9 cellular contexts compared by ENCODE assay signal in the genomic region with DNA sequence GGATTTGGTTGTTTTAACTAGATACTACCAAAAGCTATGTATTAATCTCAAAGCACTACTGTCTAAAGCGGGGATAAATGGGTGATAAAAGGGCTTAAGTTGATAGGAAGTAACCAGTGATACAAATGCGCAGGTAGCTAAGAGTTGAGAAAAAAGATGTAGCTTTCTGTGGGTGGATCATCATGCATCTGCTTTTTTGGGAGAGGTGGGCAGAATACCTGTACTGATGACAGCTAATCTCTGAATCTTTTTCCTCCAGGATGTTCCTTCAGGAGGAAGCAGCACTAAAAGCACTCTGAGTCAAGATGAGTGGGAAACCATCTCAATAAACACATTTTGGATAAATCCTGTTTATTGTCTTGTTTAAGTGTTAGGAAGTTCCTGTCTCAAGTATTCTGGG. TPM values are rescaled to one million over a fixed set of nuclear protein-coding genes. Genes with fewer than 3 reads are reported as not detected.
A peak's percentile ranks its signal among the peaks of the same experiment; 100 is the strongest.
DNase-seq lines count a peak whose midpoint lies in the region; ATAC-seq, FAIRE-seq and TF ChIP-seq lines count a peak whose summit lies in the region.
"Had no signal": no experiment of that assay in that cellular context is flagged by ENCODE, and none has a peak within 500 bp of the region (broad histone marks: within the 10 kb centered on the region; RNA-seq: fewer than 3 reads in every experiment).

No MANE protein-coding gene starts in this region.

- no peak overlapping the region for H2BK20ac ChIP-seq in H1 (ENCODE audit: low read length)

- H3K23me2 ChIP-seq in H1 (ENCODE audit: low read depth, low read length) = peaks cover 9% of the 10 kb centered on the region

- no peak overlapping the region for H2AK5ac ChIP-seq in H1 (ENCODE audit: low read depth, low read length)

- peaks cover 8% of the 10 kb centered on the region; the same call in 1 of the 2 replicates for H3K79me2 ChIP-seq in OCI-LY1 (ENCODE audit: insufficient read depth, low read length)
- peaks cover 0 to 19% of the 10 kb centered on the region in 2 experiments; a peak in 3 of 4 replicates for H3K79me2 ChIP-seq in H1 (ENCODE audit: control insufficient read depth in 1 of 2, insufficient read depth in 2 of 2, low read length in 2 of 2)

- H3K23ac ChIP-seq in H1 (ENCODE audit: insufficient read length) = no peak overlapping the region

- CTCF ChIA-PET in CD4-positive, alpha-beta memory T cell (lab: Charles Lee; ENCODE audit: partially characterized antibody) = interaction anchor here (1.3 to 11.0 kb wide), 5 partner anchors 14 to 343 kb away, joined by 3 to 169 read pairs (median 6); a partner anchor contains a TSS
- CTCF ChIA-PET in H1 (lab: Charles Lee; ENCODE audit: partially characterized antibody) = interaction anchor here (1.2 kb wide), 1 partner anchor 8 kb away, joined by 5 read pairs; no protein-coding TSS in a partner anchor

- ATAC-seq in HG02884 (IDR thresholded peaks at IDR 0.05; ENCODE audit: unreplicated experiment) = no peak

- no peak overlapping the region for H4K91ac ChIP-seq in H1 (replicated peaks; ENCODE audit: insufficient read length, low read length)

- TF ChIP-seq POLR2A in H1 (IDR thresholded peaks at IDR 0.05; ENCODE audit: control extremely low read depth in 1 of 2, low read depth in 2 of 2, low read length in 2 of 2) = no peak; a peak in 2 of 3 replicates

- peak overlapping the region; percentile 93 to 100 (median 100) for H3K27ac Mint-ChIP-seq in CD4-positive, alpha-beta memory T cell

- H3K9ac ChIP-seq in OCI-LY1 (ENCODE audit: low read length) (peak overlapping the region; percentile 89), H1 (replicated peaks in 1 of 4; ENCODE audit: extremely low read depth in 1 of 4, low read depth in 3 of 4, low read length in 3 of 4) (peak overlapping the region in 2 of 4 experiments; percentile 2 to 98; a peak in 2 of 7 replicates)

- no peak for FAIRE-seq in H1 (lab: Jason Lieb, UNC)

- intact Hi-C loops in CD4-positive, alpha-beta memory T cell (cut with micrococcal nuclease) = loop anchor here (2.0 kb wide), 2 partner anchors 191 to 359 kb away; no protein-coding TSS in a partner anchor

- H3K56ac ChIP-seq in H1 (replicated peaks; ENCODE audit: insufficient read length, low read depth, low read length) = no peak overlapping the region

- H3K36me3 ChIP-seq in CD4-positive, alpha-beta memory T cell (ENCODE audit: insufficient read depth, low read length) = peaks cover 15% of the 10 kb centered on the region
- H3K36me3 ChIP-seq in OCI-LY1 (ENCODE audit: insufficient read depth, low read length) (peaks cover 51% of the 10 kb centered on the region), H1 (ENCODE audit: control insufficient read depth in 2 of 4, insufficient read depth in 4 of 4, low read length in 3 of 4) (peaks cover 14 to 45% (median 28%) of the 10 kb centered on the region in 4 experiments), neutrophil (peaks cover 33% of the 10 kb centered on the region)

- TF ChIP-seq RAD21 in H1 (IDR thresholded peaks at IDR 0.05 in 1 of 2, conservative IDR thresholded peaks at IDR 0.05 in 1 of 2; ENCODE audit: low read depth in 2 of 2, low read length in 2 of 2) = no peak

- H4K5ac ChIP-seq in H1 (ENCODE audit: insufficient read length, low read depth, low read length) = no peak overlapping the region

- no peak for TF ChIP-seq EP300 in H1 (IDR thresholded peaks at IDR 0.05; ENCODE audit: borderline replicate concordance in 1 of 2, low read depth in 2 of 2, low read length in 2 of 2)

- 91% methylated on average over 2 of the region's 2 CpGs; no CpG with 5 or more reads in 1 of the 2 experiments for WGBS in H1 (ENCODE audit: extremely low coverage in 1 of 2, insufficient coverage in 1 of 2, insufficient read length in 1 of 2, insufficient replicate concordance in 2 of 2, low coverage in 1 of 2, low lambda C conversion rate in 2 of 2, missing lambda C conversion rate in 1 of 2), 2 experiments

- peak overlapping the region; percentile 93 for H3K27ac ChIP-seq in CD4-positive, alpha-beta memory T cell (ENCODE audit: low read depth, low read length)
- H3K27ac ChIP-seq in OCI-LY1 (ENCODE audit: low read depth, low read length, poor library complexity, severe bottlenecking) = peak overlapping the region; percentile 70
- peak overlapping the region; percentile 59; the same call in 1 of the 2 replicates for H3K27ac ChIP-seq in H1 (ENCODE audit: low read depth, low read length)
- peak overlapping the region; percentile 93 for H3K27ac ChIP-seq in neutrophil

- H3K27me3 ChIP-seq in CD4-positive, alpha-beta memory T cell (ENCODE audit: insufficient read depth, low read length) = no peaks in the 10 kb centered on the region
- no peaks in the 10 kb centered on the region for H3K27me3 ChIP-seq in OCI-LY1 (ENCODE audit: insufficient read depth, low read length)
- H3K27me3 ChIP-seq in H1 (replicated peaks in 1 of 4; ENCODE audit: control insufficient read depth in 3 of 4, extremely low read depth in 1 of 4, insufficient read depth in 3 of 4, low read length in 3 of 4) = no peaks in the 10 kb centered on the region
- no peaks in the 10 kb centered on the region for H3K27me3 ChIP-seq in neutrophil

- no peak overlapping the region for H3K4ac ChIP-seq in H1 (replicated peaks; ENCODE audit: insufficient read length, low read depth, low read length)

- H3K79me1 ChIP-seq in H1 (ENCODE audit: low read depth, low read length) = no peaks in the 10 kb centered on the region

- H4K8ac ChIP-seq in H1 (ENCODE audit: extremely low read depth, insufficient read depth, low read length) = no peak overlapping the region

- no peak for DNase-seq in CD4-positive, alpha-beta memory T cell
- DNase-seq in H1 (ENCODE audit: low read depth in 1 of 2, low spot score in 2 of 2) = no peak
- DNase-seq in NCI-H2081 (lab: John Stamatoyannopoulos, UW) = no peak
- DNase-seq in NCI-H1694 treated with DMSO at 0.1 percent for 48 hours (lab: John Stamatoyannopoulos, UW) = no peak
- DNase-seq in NCI-H2227 (lab: John Stamatoyannopoulos, UW; ENCODE audit: unreplicated experiment) = no peak
- DNase-seq: amygdala had no signal

- H3K27me3 Mint-ChIP-seq in CD4-positive, alpha-beta memory T cell = no peaks in the 10 kb centered on the region

- H2BK120ac ChIP-seq in H1 (replicated peaks; ENCODE audit: low read depth, low read length) = no peak overlapping the region

- H2BK5ac ChIP-seq in H1 (ENCODE audit: low read depth, low read length) = no peak overlapping the region

- H3K18ac ChIP-seq in H1 (ENCODE audit: extremely low read depth, low read length) = no peak overlapping the region

- no peak overlapping the region for H3K14ac ChIP-seq in H1 (ENCODE audit: insufficient read length)

- H3K4me2 ChIP-seq in OCI-LY1 (ENCODE audit: low read length) (peak overlapping the region; percentile 85), H1 (ENCODE audit: insufficient read depth in 1 of 2, low read depth in 2 of 2, low read length in 2 of 2) (peak overlapping the region; percentile 75 to 91)

- POLR2A ChIA-PET in CD4-positive, alpha-beta memory T cell (lab: Charles Lee; ENCODE audit: partially characterized antibody) = interaction anchor here (0.6 to 8.0 kb wide), 18 partner anchors 9 to 358 kb away, joined by 3 to 164 read pairs (median 21); a partner anchor contains a TSS
- POLR2A ChIA-PET in H1 (lab: Charles Lee; ENCODE audit: partially characterized antibody) = interaction anchor here (0.7 to 13.2 kb wide), 30 partner anchors 10 to 315 kb away, joined by 3 to 454 read pairs (median 12); a partner anchor contains a TSS

- peaks cover 9% of the 10 kb centered on the region for H3F3A ChIP-seq in OCI-LY1 (ENCODE audit: insufficient read depth, low read length)

- TF ChIP-seq CTCF in OCI-LY1 (IDR thresholded peaks at IDR 0.05; ENCODE audit: low read length) = no peak
- TF ChIP-seq CTCF in H1 (IDR thresholded peaks at IDR 0.05; ENCODE audit: control extremely low read depth in 1 of 3, insufficient read depth in 1 of 3, low read depth in 1 of 3, low read length in 3 of 3) = no peak
- TF ChIP-seq CTCF in neutrophil (IDR thresholded peaks at IDR 0.05) = no peak

- peaks cover 29 to 41% of the 10 kb centered on the region in 2 donors for H3K36me3 Mint-ChIP-seq in CD4-positive, alpha-beta memory T cell

- no peaks in the 10 kb centered on the region for H3K9me3 ChIP-seq in CD4-positive, alpha-beta memory T cell (ENCODE audit: control insufficient read depth in 1 of 2, low read length in 2 of 2)
- no peaks in the 10 kb centered on the region for H3K9me3 ChIP-seq in OCI-LY1 (ENCODE audit: low read length)
- peaks cover 0 to 3% of the 10 kb centered on the region in 2 experiments; a peak in 1 of 4 replicates for H3K9me3 ChIP-seq in H1 (ENCODE audit: insufficient read depth in 2 of 2, low read depth in 1 of 2, low read length in 1 of 2)
- no peaks in the 10 kb centered on the region for H3K9me3 ChIP-seq in neutrophil

- peaks cover 36% of the 10 kb centered on the region for H3K4me1 ChIP-seq in CD4-positive, alpha-beta memory T cell (ENCODE audit: insufficient read depth, low read length)
- H3K4me1 ChIP-seq in OCI-LY1 (ENCODE audit: insufficient read depth, low read length, severe bottlenecking) (peaks cover 35% of the 10 kb centered on the region), H1 (replicated peaks in 1 of 4; ENCODE audit: control insufficient read depth in 3 of 4, insufficient read depth in 4 of 4, low read length in 3 of 4) (peaks cover 0 to 8% (median 3%) of the 10 kb centered on the region in 4 experiments; a peak in 4 of 7 replicates), neutrophil (ENCODE audit: control insufficient read depth in 1 of 2, insufficient read depth in 1 of 2, low read depth in 1 of 2, low read length in 1 of 2) (peaks cover 23% of the 10 kb centered on the region in 2 experiments)

- peaks cover 19 to 38% (median 29%) of the 10 kb centered on the region in 4 donors for H3K4me1 Mint-ChIP-seq in CD4-positive, alpha-beta memory T cell

- no peak overlapping the region for H2BK12ac ChIP-seq in H1 (ENCODE audit: low read depth, low read length)

- H3K9me2 ChIP-seq in OCI-LY1 (ENCODE audit: low read depth, low read length) = no peaks in the 10 kb centered on the region

- H4K20me1 ChIP-seq in OCI-LY1 (ENCODE audit: insufficient read depth, low read length) (no peaks in the 10 kb centered on the region), H1 (replicated peaks in 1 of 2; ENCODE audit: control insufficient read depth in 1 of 2, insufficient read depth in 2 of 2, low read length in 2 of 2) (peaks cover 0 to 8% of the 10 kb centered on the region in 2 experiments)

- H2AFZ ChIP-seq in OCI-LY1 (ENCODE audit: low read length) (no peak overlapping the region), H1 (ENCODE audit: low read length) (no peak overlapping the region)

- peaks cover 0 to 6% (median 0%) of the 10 kb centered on the region in 8 donors for H3K9me3 Mint-ChIP-seq in CD4-positive, alpha-beta memory T cell

- H3K4me3 Mint-ChIP-seq in CD4-positive, alpha-beta memory T cell = peak overlapping the region; percentile 94 to 99 (median 98)

- peak overlapping the region in 1 of 2 donors; percentile 92 for H3K4me3 ChIP-seq in CD4-positive, alpha-beta memory T cell (ENCODE audit: low read length in 2 of 2)
- H3K4me3 ChIP-seq in OCI-LY1 (ENCODE audit: low read depth, low read length, poor library complexity, severe bottlenecking) = peak overlapping the region; percentile 87
- peak overlapping the region; percentile 78 to 95 (median 87); a peak in 7 of 8 replicates for H3K4me3 ChIP-seq in H1 (ENCODE audit: extremely low read depth in 1 of 4, insufficient read depth in 2 of 4, low read depth in 3 of 4, low read length in 4 of 4)
- no peak overlapping the region for H3K4me3 ChIP-seq in neutrophil (ENCODE audit: low read depth in 1 of 2, low read length in 1 of 2)

- no peak overlapping the region for H2BK15ac ChIP-seq in H1 (ENCODE audit: low read length)

RNA-seq across cellular contexts. Expression of a gene that starts 1.2 kb away (rescaled TPM):
- total RNA-seq in CD4-positive, alpha-beta memory T cell = 1,000 to 10,000 TPM; 6,785 to 7,292 TPM
- over 10,000 TPM; 16,816 to 21,324 TPM for polyA plus RNA-seq in CD4-positive, alpha-beta memory T cell
- 1,810 and 1,941 TPM in 2 replicates for total RNA-seq in H1 (2021; fragmentation: NEBNext Ultra II Directional; extraction: Animal tissue kit (Norgen Biotek cat#: 25700))
- polyA plus RNA-seq in H1 (2011; rRNA removed) = 2,224 and 3,155 TPM in 2 replicates
- polyA plus RNA-seq in H1 (2011; cell fraction: cytosol; rRNA removed) = 4,692 TPM
- polyA plus RNA-seq in H1 (2011; cell fraction: nucleus; rRNA removed) = 5,167 TPM
- polyA plus RNA-seq in H1 (2012, experiment 1 of 2) = 4,703 to 8,550 TPM (median 6,191 TPM) in 4 replicates
- 13,487 TPM for polyA plus RNA-seq in H1 (2012, experiment 2 of 2)
- 16,276 TPM for polyA plus RNA-seq in H1 (2013, experiment 1 of 2)
- polyA plus RNA-seq in H1 (2013, experiment 2 of 2) = 16,165 TPM
- 1,258 and 1,455 TPM in 2 replicates for polyA minus RNA-seq in H1 (2011; rRNA and poly(A)+ RNA removed)
- 747 TPM for polyA minus RNA-seq in H1 (2011; cell fraction: cytosol; rRNA and poly(A)+ RNA removed)
- 1,846 TPM for polyA minus RNA-seq in H1 (2011; cell fraction: nucleus; rRNA and poly(A)+ RNA removed)

RNA-seq across cellular contexts. Expression of a gene that starts 5.7 kb away (rescaled TPM):
- under 1 TPM in 1 of 2 experiments, not detected in 1; 0.47 TPM for total RNA-seq in CD4-positive, alpha-beta memory T cell
- polyA plus RNA-seq in CD4-positive, alpha-beta memory T cell = not detected
- 157 TPM in 2 replicates for total RNA-seq in H1 (2021; fragmentation: NEBNext Ultra II Directional; extraction: Animal tissue kit (Norgen Biotek cat#: 25700))
- polyA plus RNA-seq in H1 (2011; rRNA removed) = 65.7 and 70.5 TPM in 2 replicates
- polyA plus RNA-seq in H1 (2011; cell fraction: cytosol; rRNA removed) = 138 TPM
- 35.3 TPM for polyA plus RNA-seq in H1 (2011; cell fraction: nucleus; rRNA removed)
- polyA plus RNA-seq in H1 (2012, experiment 1 of 2) = 307 to 384 TPM (median 313 TPM) in 4 replicates
- 65.2 TPM for polyA plus RNA-seq in H1 (2012, experiment 2 of 2)
- 337 TPM for polyA plus RNA-seq in H1 (2013, experiment 1 of 2)
- polyA plus RNA-seq in H1 (2013, experiment 2 of 2) = 337 TPM
- polyA minus RNA-seq in H1 (2011; rRNA and poly(A)+ RNA removed) = 38.0 and 54.5 TPM in 2 replicates
- polyA minus RNA-seq in H1 (2011; cell fraction: cytosol; rRNA and poly(A)+ RNA removed) = 34.3 TPM
- polyA minus RNA-seq in H1 (2011; cell fraction: nucleus; rRNA and poly(A)+ RNA removed) = 27.7 TPM

RNA-seq across cellular contexts. Expression of a gene that starts 14.3 kb away (rescaled TPM):
- total RNA-seq in CD4-positive, alpha-beta memory T cell = 100 to 1,000 TPM; 121 to 130 TPM
- polyA plus RNA-seq in CD4-positive, alpha-beta memory T cell = 100 to 1,000 TPM; 283 to 445 TPM
- 91.1 and 93.0 TPM in 2 replicates for total RNA-seq in H1 (2021; fragmentation: NEBNext Ultra II Directional; extraction: Animal tissue kit (Norgen Biotek cat#: 25700))
- polyA plus RNA-seq in H1 (2011; rRNA removed) = 122 and 136 TPM in 2 replicates
- 124 TPM for polyA plus RNA-seq in H1 (2011; cell fraction: cytosol; rRNA removed)
- polyA plus RNA-seq in H1 (2011; cell fraction: nucleus; rRNA removed) = 125 TPM
- polyA plus RNA-seq in H1 (2012, experiment 1 of 2) = 74.0 to 99.6 TPM (median 80.6 TPM) in 4 replicates
- polyA plus RNA-seq in H1 (2012, experiment 2 of 2) = 119 TPM
- 101 TPM for polyA plus RNA-seq in H1 (2013, experiment 1 of 2)
- polyA plus RNA-seq in H1 (2013, experiment 2 of 2) = 115 TPM
- polyA minus RNA-seq in H1 (2011; rRNA and poly(A)+ RNA removed) = 26.2 and 32.2 TPM in 2 replicates
- 30.1 TPM for polyA minus RNA-seq in H1 (2011; cell fraction: cytosol; rRNA and poly(A)+ RNA removed)
- 22.4 TPM for polyA minus RNA-seq in H1 (2011; cell fraction: nucleus; rRNA and poly(A)+ RNA removed)

RNA-seq across cellular contexts. Expression of a gene that starts 24.1 kb away (rescaled TPM):
- 1 to 10 TPM; 7.4 to 9.8 TPM for total RNA-seq in CD4-positive, alpha-beta memory T cell
- 1 to 10 TPM; 1.2 to 5.2 TPM for polyA plus RNA-seq in CD4-positive, alpha-beta memory T cell
- 34.4 and 37.2 TPM in 2 replicates for total RNA-seq in H1 (2021; fragmentation: NEBNext Ultra II Directional; extraction: Animal tissue kit (Norgen Biotek cat#: 25700))
- polyA plus RNA-seq in H1 (2011; rRNA removed) = 50.2 and 54.0 TPM in 2 replicates
- 57.3 TPM for polyA plus RNA-seq in H1 (2011; cell fraction: cytosol; rRNA removed)
- polyA plus RNA-seq in H1 (2011; cell fraction: nucleus; rRNA removed) = 103 TPM
- 41.0 to 47.4 TPM (median 45.7 TPM) in 4 replicates for polyA plus RNA-seq in H1 (2012, experiment 1 of 2)
- polyA plus RNA-seq in H1 (2012, experiment 2 of 2) = 52.5 TPM
- 35.5 TPM for polyA plus RNA-seq in H1 (2013, experiment 1 of 2)
- polyA plus RNA-seq in H1 (2013, experiment 2 of 2) = 33.0 TPM
- 69.0 and 69.5 TPM in 2 replicates for polyA minus RNA-seq in H1 (2011; rRNA and poly(A)+ RNA removed)
- polyA minus RNA-seq in H1 (2011; cell fraction: cytosol; rRNA and poly(A)+ RNA removed) = 24.7 TPM
- polyA minus RNA-seq in H1 (2011; cell fraction: nucleus; rRNA and poly(A)+ RNA removed) = 36.2 TPM

RNA-seq across cellular contexts. Expression of a gene that starts 28.5 kb away (rescaled TPM):
- 10 to 100 TPM; 21.6 to 21.9 TPM for total RNA-seq in CD4-positive, alpha-beta memory T cell
- 10 to 100 TPM; 36.3 to 47.3 TPM for polyA plus RNA-seq in CD4-positive, alpha-beta memory T cell
- total RNA-seq in H1 (2021; fragmentation: NEBNext Ultra II Directional; extraction: Animal tissue kit (Norgen Biotek cat#: 25700)) = 238 and 244 TPM in 2 replicates
- 318 and 337 TPM in 2 replicates for polyA plus RNA-seq in H1 (2011; rRNA removed)
- polyA plus RNA-seq in H1 (2011; cell fraction: cytosol; rRNA removed) = 249 TPM
- polyA plus RNA-seq in H1 (2011; cell fraction: nucleus; rRNA removed) = 206 TPM
- 250 to 308 TPM (median 302 TPM) in 4 replicates for polyA plus RNA-seq in H1 (2012, experiment 1 of 2)
- 383 TPM for polyA plus RNA-seq in H1 (2012, experiment 2 of 2)
- polyA plus RNA-seq in H1 (2013, experiment 1 of 2) = 302 TPM
- 352 TPM for polyA plus RNA-seq in H1 (2013, experiment 2 of 2)
- 189 and 240 TPM in 2 replicates for polyA minus RNA-seq in H1 (2011; rRNA and poly(A)+ RNA removed)
- polyA minus RNA-seq in H1 (2011; cell fraction: cytosol; rRNA and poly(A)+ RNA removed) = 126 TPM
- 94.0 TPM for polyA minus RNA-seq in H1 (2011; cell fraction: nucleus; rRNA and poly(A)+ RNA removed)

Comparison
In these comparisons a context has a peak if more than half of its experiments do, and no peak if none do; other contexts are left out.
1. H3K4me3 ChIP-seq: peak in OCI-LY1 (single experiment) and H1 (4 of 4); none in neutrophil (0 of 2).
2. RNA of a gene that starts 5.7 kb away (total RNA-seq): 157 TPM in H1; 0.47 TPM in CD4-positive, alpha-beta memory T cell; every median in the first group is over 100 times any median in the second.
3. Peak in every context shown above with its lines, with median percentiles within 50 percentile points of each other: H3K27ac ChIP-seq.